In genomic region chr10:13422800-13423199, GRCh38 we compare ENCODE assay signal across 17 cellular contexts.
DNase-seq lines count a peak whose midpoint lies in the region; ATAC-seq and TF ChIP-seq lines count a peak whose summit lies in the region.
"Had no signal": no experiment of that assay in that cellular context is flagged by ENCODE, and none has a peak within 500 bp of the region (broad histone marks: within the 10 kb centered on the region; RNA-seq: fewer than 3 reads in every experiment).

No MANE protein-coding gene starts in this region.

- POLR2A ChIA-PET in OCI-LY7 (lab: Charles Lee) (no interaction called here), WTC11 (lab: Charles Lee) (no interaction called here)

- no peak overlapping the region for H3K9ac ChIP-seq in BLaER1

- H3K9me3 Mint-ChIP-seq in naive B cell (peaks cover 4 to 19% (median 16%) of the 10 kb centered on the region in 7 donors), WTC11 (peaks cover 9% of the 10 kb centered on the region)
- H3K9me3 Mint-ChIP-seq: T-helper 1 cell treated with Interleukin-12 subunit alpha and Interleukin-12 subunit beta and Interleukin-4 antibody, amounts not matched to agents 30 μg/mL and 1 μg/mL, for 36 hours had no signal

- H3K4me1 Mint-ChIP-seq in naive B cell (peaks cover 6 to 33% (median 7%) of the 10 kb centered on the region in 3 donors), WTC11 (no peaks in the 10 kb centered on the region)

- H3K27ac ChIP-seq in BLaER1 (no peak overlapping the region), OCI-LY7 (ENCODE audit: low read depth, low read length, poor library complexity, severe bottlenecking) (no peak overlapping the region)

- peaks cover 1 to 28% (median 7%) of the 10 kb centered on the region in 3 donors for H3K27me3 Mint-ChIP-seq in naive B cell
- H3K27me3 Mint-ChIP-seq in WTC11 (ENCODE audit: low read depth), result no peaks in the 10 kb centered on the region

- H3K36me3 Mint-ChIP-seq in naive B cell (peaks cover 5 to 13% of the 10 kb centered on the region in 2 donors), WTC11 (no peaks in the 10 kb centered on the region)

- CTCF ChIA-PET in OCI-LY7 (lab: Charles Lee; ENCODE audit: unreplicated experiment), result no interaction called here
- CTCF ChIA-PET in WTC11 (lab: Charles Lee), result no interaction called here

- H3K79me2 ChIP-seq in OCI-LY7 (ENCODE audit: insufficient read depth, low read depth, low read length), result no peaks in the 10 kb centered on the region

- H3K4me1 ChIP-seq in BLaER1 (peaks cover 11% of the 10 kb centered on the region), OCI-LY7 (ENCODE audit: insufficient read depth, low read length, poor library complexity, severe bottlenecking) (peaks cover 10% of the 10 kb centered on the region)

- H3K9me3 ChIP-seq in BLaER1 (peaks cover 5% of the 10 kb centered on the region; the same call in 1 of the 2 replicates), OCI-LY7 (ENCODE audit: low read length) (no peaks in the 10 kb centered on the region)

- H4K20me1 ChIP-seq in BLaER1 (no peaks in the 10 kb centered on the region), OCI-LY7 (ENCODE audit: insufficient read depth, low read length) (no peaks in the 10 kb centered on the region)

- H3K27me3 ChIP-seq in BLaER1, result no peaks in the 10 kb centered on the region

- H3K4me2 ChIP-seq in BLaER1, result peak overlapping the region; percentile 33; the same call in 1 of the 2 replicates
- peak overlapping the region; percentile 49 for H3K4me2 ChIP-seq in OCI-LY7 (ENCODE audit: low read length)

- H3K4me3 ChIP-seq in BLaER1 (no peak overlapping the region), OCI-LY7 (ENCODE audit: low read depth, low read length, poor library complexity, severe bottlenecking) (no peak overlapping the region)

- peak overlapping the region in 5 of 8 donors; percentile 9 to 86 (median 27) for H3K4me3 Mint-ChIP-seq in naive B cell
- H3K4me3 Mint-ChIP-seq in WTC11, result no peak overlapping the region
- H3K4me3 Mint-ChIP-seq: T-helper 1 cell treated with Interleukin-12 subunit alpha and Interleukin-12 subunit beta and Interleukin-4 antibody, amounts not matched to agents 30 μg/mL and 1 μg/mL, for 36 hours had no signal

- no peaks in the 10 kb centered on the region for H3K36me3 ChIP-seq in BLaER1
- no peaks in the 10 kb centered on the region for H3K36me3 ChIP-seq in OCI-LY7 (ENCODE audit: insufficient read depth, low read length)

- BruUV-seq in OCI-LY7 (replicated peaks; lab: Mats Ljungman, UMichigan), result no TSS peak

- TF ChIP-seq CTCF in OCI-LY7 (conservative IDR thresholded peaks at IDR 0.05; ENCODE audit: low read length) (no peak), GM13977 (IDR thresholded peaks at IDR 0.05; ENCODE audit: extremely low read depth, insufficient read depth, missing control alignments) (no peak), WTC11 (IDR thresholded peaks at IDR 0.05) (no peak)

- peak; percentile 9 for DNase-seq in OCI-LY7 (ENCODE audit: low spot score)
- no peak for DNase-seq in naive B cell
- no peak for DNase-seq in GM13977 (ENCODE audit: low spot score)
- no peak for DNase-seq in WTC11 (ENCODE audit: low spot score)
- DNase-seq: AML-193, H7, KG1, NCI-H1105 treated with DMSO at 0.1 percent for 48 hours, NCI-H2029 treated with DMSO at 0.1 percent for 48 hours, NCI-H226, NCI-H510A treated with DMSO at 0.1 percent for 48 hours, NCI-H82, Right ventricle myocardium superior had no signal

- H3K9me2 ChIP-seq in OCI-LY7 (ENCODE audit: insufficient read depth, low read length), result no peaks in the 10 kb centered on the region

- ATAC-seq in GM18867 (IDR thresholded peaks at IDR 0.05; ENCODE audit: unreplicated experiment) (peak; percentile 58), naive B cell (ENCODE audit: low read depth in 2 of 2) (peak in 1 of 2 donors; percentile 46), HG02571 (IDR thresholded peaks at IDR 0.05; ENCODE audit: unreplicated experiment) (no peak), WTC11 (no peak)

- intact Hi-C loops in OCI-LY7 (cut with micrococcal nuclease; ENCODE audit: unreplicated experiment), result no loop called here

- in situ Hi-C loops in GM13977 (cut with MboI; ENCODE audit: low pct_unique_long_range_greater_than_20kb, low sequenced_read_pairs, unreplicated experiment), result no loop called here

- peak overlapping the region in 1 of 6 donors; percentile 80 for H3K27ac Mint-ChIP-seq in naive B cell
- H3K27ac Mint-ChIP-seq in WTC11, result no peak overlapping the region
- H3K27ac Mint-ChIP-seq: T-helper 1 cell treated with Interleukin-12 subunit alpha and Interleukin-12 subunit beta and Interleukin-4 antibody, amounts not matched to agents 30 μg/mL and 1 μg/mL, for 36 hours had no signal

- no peak overlapping the region for H2AFZ ChIP-seq in OCI-LY7 (ENCODE audit: low read length)

TF ChIP-seq in WTC11, 78 proteins besides CTCF, POLR2A, EP300 and RAD21:
- TF ChIP-seq NR3C1 (CRISPR knock-in tag; conservative IDR thresholded peaks at IDR 0.05; ENCODE audit: low read depth) (no peak), RORB (CRISPR knock-in tag; IDR thresholded peaks at IDR 0.05) (no peak), ZNF232 (CRISPR knock-in tag; IDR thresholded peaks at IDR 0.05) (no peak), FOXJ3 (CRISPR knock-in tag; IDR thresholded peaks at IDR 0.05; ENCODE audit: borderline replicate concordance) (no peak), ZMAT4 (CRISPR knock-in tag; IDR thresholded peaks at IDR 0.05) (no peak), GTF2I (CRISPR knock-in tag; conservative IDR thresholded peaks at IDR 0.05) (no peak), TP53 (CRISPR knock-in tag; IDR thresholded peaks at IDR 0.05) (no peak), ZNF138 (CRISPR knock-in tag; conservative IDR thresholded peaks at IDR 0.05) (no peak), PRRX2 (CRISPR knock-in tag; IDR thresholded peaks at IDR 0.05) (no peak), TEAD4 (CRISPR knock-in tag; IDR thresholded peaks at IDR 0.05) (no peak)
- TF ChIP-seq, protein P1, sequence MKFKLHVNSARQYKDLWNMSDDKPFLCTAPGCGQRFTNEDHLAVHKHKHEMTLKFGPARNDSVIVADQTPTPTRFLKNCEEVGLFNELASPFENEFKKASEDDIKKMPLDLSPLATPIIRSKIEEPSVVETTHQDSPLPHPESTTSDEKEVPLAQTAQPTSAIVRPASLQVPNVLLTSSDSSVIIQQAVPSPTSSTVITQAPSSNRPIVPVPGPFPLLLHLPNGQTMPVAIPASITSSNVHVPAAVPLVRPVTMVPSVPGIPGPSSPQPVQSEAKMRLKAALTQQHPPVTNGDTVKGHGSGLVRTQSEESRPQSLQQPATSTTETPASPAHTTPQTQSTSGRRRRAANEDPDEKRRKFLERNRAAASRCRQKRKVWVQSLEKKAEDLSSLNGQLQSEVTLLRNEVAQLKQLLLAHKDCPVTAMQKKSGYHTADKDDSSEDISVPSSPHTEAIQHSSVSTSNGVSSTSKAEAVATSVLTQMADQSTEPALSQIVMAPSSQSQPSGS (CRISPR knock-in tag; IDR thresholded peaks at IDR 0.05; ENCODE audit: borderline replicate concordance, low read depth), result no peak
- TF ChIP-seq, protein P2, sequence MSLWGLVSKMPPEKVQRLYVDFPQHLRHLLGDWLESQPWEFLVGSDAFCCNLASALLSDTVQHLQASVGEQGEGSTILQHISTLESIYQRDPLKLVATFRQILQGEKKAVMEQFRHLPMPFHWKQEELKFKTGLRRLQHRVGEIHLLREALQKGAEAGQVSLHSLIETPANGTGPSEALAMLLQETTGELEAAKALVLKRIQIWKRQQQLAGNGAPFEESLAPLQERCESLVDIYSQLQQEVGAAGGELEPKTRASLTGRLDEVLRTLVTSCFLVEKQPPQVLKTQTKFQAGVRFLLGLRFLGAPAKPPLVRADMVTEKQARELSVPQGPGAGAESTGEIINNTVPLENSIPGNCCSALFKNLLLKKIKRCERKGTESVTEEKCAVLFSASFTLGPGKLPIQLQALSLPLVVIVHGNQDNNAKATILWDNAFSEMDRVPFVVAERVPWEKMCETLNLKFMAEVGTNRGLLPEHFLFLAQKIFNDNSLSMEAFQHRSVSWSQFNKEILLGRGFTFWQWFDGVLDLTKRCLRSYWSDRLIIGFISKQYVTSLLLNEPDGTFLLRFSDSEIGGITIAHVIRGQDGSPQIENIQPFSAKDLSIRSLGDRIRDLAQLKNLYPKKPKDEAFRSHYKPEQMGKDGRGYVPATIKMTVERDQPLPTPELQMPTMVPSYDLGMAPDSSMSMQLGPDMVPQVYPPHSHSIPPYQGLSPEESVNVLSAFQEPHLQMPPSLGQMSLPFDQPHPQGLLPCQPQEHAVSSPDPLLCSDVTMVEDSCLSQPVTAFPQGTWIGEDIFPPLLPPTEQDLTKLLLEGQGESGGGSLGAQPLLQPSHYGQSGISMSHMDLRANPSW (CRISPR knock-in tag; conservative IDR thresholded peaks at IDR 0.05; ENCODE audit: low read depth), result no peak
- TF ChIP-seq, protein P3, sequence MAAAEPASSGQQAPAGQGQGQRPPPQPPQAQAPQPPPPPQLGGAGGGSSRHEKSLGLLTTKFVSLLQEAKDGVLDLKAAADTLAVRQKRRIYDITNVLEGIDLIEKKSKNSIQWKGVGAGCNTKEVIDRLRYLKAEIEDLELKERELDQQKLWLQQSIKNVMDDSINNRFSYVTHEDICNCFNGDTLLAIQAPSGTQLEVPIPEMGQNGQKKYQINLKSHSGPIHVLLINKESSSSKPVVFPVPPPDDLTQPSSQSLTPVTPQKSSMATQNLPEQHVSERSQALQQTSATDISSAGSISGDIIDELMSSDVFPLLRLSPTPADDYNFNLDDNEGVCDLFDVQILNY (CRISPR knock-in tag; IDR thresholded peaks at IDR 0.05), result no peak
- TF ChIP-seq, protein P4, sequence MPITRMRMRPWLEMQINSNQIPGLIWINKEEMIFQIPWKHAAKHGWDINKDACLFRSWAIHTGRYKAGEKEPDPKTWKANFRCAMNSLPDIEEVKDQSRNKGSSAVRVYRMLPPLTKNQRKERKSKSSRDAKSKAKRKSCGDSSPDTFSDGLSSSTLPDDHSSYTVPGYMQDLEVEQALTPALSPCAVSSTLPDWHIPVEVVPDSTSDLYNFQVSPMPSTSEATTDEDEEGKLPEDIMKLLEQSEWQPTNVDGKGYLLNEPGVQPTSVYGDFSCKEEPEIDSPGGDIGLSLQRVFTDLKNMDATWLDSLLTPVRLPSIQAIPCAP (CRISPR knock-in tag; IDR thresholded peaks at IDR 0.05), result no peak
